In genomic region chr14:98926802-98927201, GRCh38 we compare ENCODE assay signal across 15 cellular contexts.
A peak's percentile ranks its signal among the peaks of the same experiment; 100 is the strongest.
DNase-seq lines count a peak whose midpoint lies in the region; ATAC-seq and TF ChIP-seq lines count a peak whose summit lies in the region.
"Had no signal": no experiment of that assay in that cellular context is flagged by ENCODE, and none has a peak within 500 bp of the region (broad histone marks: within the 10 kb centered on the region; RNA-seq: fewer than 3 reads in every experiment).

No MANE protein-coding gene starts in this region.

- CTCF ChIA-PET in RWPE1 (lab: Yijun Ruan, JAX): no interaction called here

- H3K4me3 ChIP-seq in fibroblast of lung (replicated peaks in 1 of 4; ENCODE audit: control extremely low read depth in 1 of 4, insufficient read depth in 1 of 4, low read depth in 3 of 4, low read length in 4 of 4) (no peak overlapping the region), vagina (no peak overlapping the region)
- H3K4me3 ChIP-seq: MG63 had no signal

- intact Hi-C loops in sciatic nerve (cut with DNase I) (no loop called here), vagina (cut with DNase I) (no loop called here)

- H3K79me2 ChIP-seq in fibroblast of lung (ENCODE audit: control insufficient read depth, insufficient read depth, low read length): no peaks in the 10 kb centered on the region

- H3K36me3 ChIP-seq in fibroblast of lung (ENCODE audit: control insufficient read depth, insufficient read depth, low read length) (no peaks in the 10 kb centered on the region), vagina (no peaks in the 10 kb centered on the region)
- H3K36me3 ChIP-seq: MG63 had no signal

- H2AFZ ChIP-seq in fibroblast of lung (ENCODE audit: low read length): no peak overlapping the region

- DNase-seq in AG08395 (ENCODE audit: low spot score): peak; percentile 56
- no peak for DNase-seq in RWPE1 (ENCODE audit: low spot score)
- DNase-seq in fibroblast of lung (ENCODE audit: low read depth in 2 of 2): peak; percentile 17 to 44
- no peak for DNase-seq in sciatic nerve (ENCODE audit: low spot score)
- no peak for DNase-seq in vagina (ENCODE audit: extremely low spot score in 2 of 2)
- DNase-seq in hypothalamus (lab: John Stamatoyannopoulos, UW): no peak
- no peak for DNase-seq in activated effector memory CD4-positive, alpha-beta T cell treated with Interleukin-2 at 50 U/mL for 16 hours
- DNase-seq: GF-D8, HFFc6, KBM-7, MG63, NCI-H1092 treated with DMSO at 0.1 percent for 48 hours, NCI-H1694 treated with DMSO at 0.1 percent for 48 hours, NCI-H774, SIG-M5 had no signal

- TF ChIP-seq POLR2A in vagina (IDR thresholded peaks at IDR 0.05): no peak

- peak; percentile 59 for ATAC-seq in sciatic nerve

- H3K4me2 ChIP-seq in fibroblast of lung (ENCODE audit: extremely low read depth, insufficient read depth, low read length): no peak overlapping the region

- H3K27me3 ChIP-seq in fibroblast of lung (ENCODE audit: control insufficient read depth, insufficient read depth, low read length) (no peaks in the 10 kb centered on the region), vagina (no peaks in the 10 kb centered on the region)
- H3K27me3 ChIP-seq: MG63 had no signal

- no peak overlapping the region for H3K9ac ChIP-seq in fibroblast of lung (ENCODE audit: insufficient read depth, low read length)

- H3K9me3 ChIP-seq in fibroblast of lung (ENCODE audit: control insufficient read depth, insufficient read depth, low read depth, low read length) (no peaks in the 10 kb centered on the region), vagina (no peaks in the 10 kb centered on the region)
- H3K9me3 ChIP-seq: MG63 had no signal

- H3K4me1 ChIP-seq in fibroblast of lung (ENCODE audit: control insufficient read depth, extremely low read depth, insufficient read depth, low read length) (no peaks in the 10 kb centered on the region), vagina (no peaks in the 10 kb centered on the region)

- POLR2A ChIA-PET in RWPE1 (lab: Yijun Ruan, JAX; ENCODE audit: low non-redundant PET): no interaction called here

- H4K20me1 ChIP-seq in fibroblast of lung (ENCODE audit: control insufficient read depth, extremely low read depth, insufficient read depth, low read length): no peaks in the 10 kb centered on the region

- TF ChIP-seq CTCF in RWPE1 (conservative IDR thresholded peaks at IDR 0.05; ENCODE audit: low read depth): no peak
- no peak for TF ChIP-seq CTCF in fibroblast of lung (conservative IDR thresholded peaks at IDR 0.05 in 1 of 2, IDR thresholded peaks at IDR 0.05 in 1 of 2; ENCODE audit: low read depth in 1 of 2, low read length in 2 of 2)
- no peak for TF ChIP-seq CTCF in vagina (IDR thresholded peaks at IDR 0.05)

- H3K27ac ChIP-seq in RWPE1 (peak overlapping the region; percentile 82), fibroblast of lung (ENCODE audit: insufficient read depth, low read length) (no peak overlapping the region), vagina (no peak overlapping the region)

Comparison
In these comparisons a context has a peak if more than half of its experiments do, and no peak if none do; other contexts are left out.
1. DNase-seq: peak in AG08395 (single experiment) and fibroblast of lung (2 of 2); none in RWPE1 (single experiment), sciatic nerve (single experiment), vagina (0 of 2), hypothalamus (0 of 51) and activated effector memory CD4-positive, alpha-beta T cell treated with Interleukin-2 at 50 U/mL for 16 hours (single experiment).